ENCODE assay signal across 1 cellular context in genomic region chr1:179575497-179576314, GRCh38.
TF ChIP-seq lines count a peak whose summit lies in the region.

Gene NPHS2 (minus strand): TSS chr1:179575948. CDS start chr1:179575864, 84 bp downstream.

TF ChIP-seq in H1, 55 proteins besides CTCF, POLR2A, EP300 and RAD21:
- TF ChIP-seq RNF2 (IDR thresholded peaks at IDR 0.05; ENCODE audit: borderline replicate concordance, low read depth, low read length, missing control alignments, poor library complexity, severe bottlenecking) = peak; percentile 30
- peak; percentile 91 for TF ChIP-seq KDM4A (IDR thresholded peaks at IDR 0.05; ENCODE audit: low read depth, low read length, severe bottlenecking)
- TF ChIP-seq JUN (IDR thresholded peaks at IDR 0.05; ENCODE audit: low read depth, low read length) = no peak
- no peak for TF ChIP-seq SP1 (IDR thresholded peaks at IDR 0.05; ENCODE audit: low read depth, low read length)
- TF ChIP-seq SUZ12 (IDR thresholded peaks at IDR 0.05; ENCODE audit: low read length) = peak; percentile 69
- TF ChIP-seq RBBP5 (IDR thresholded peaks at IDR 0.05; ENCODE audit: borderline replicate concordance, low read depth, low read length) = 0 out of 2 replicates have a peak, but pooled peaks have one; percentile 29
- TF ChIP-seq CBX5 (IDR thresholded peaks at IDR 0.05; ENCODE audit: low read depth, low read length) = no peak
- TF ChIP-seq EZH2 (IDR thresholded peaks at IDR 0.05; ENCODE audit: low read depth, low read length, severe bottlenecking) = peak; percentile 82
- TF ChIP-seq ZNF274 (IDR thresholded peaks at IDR 0.05; ENCODE audit: borderline replicate concordance, extremely low read depth, low read length) = no peak
